Comparison of ENCODE assay signal across 13 cellular contexts in genomic region chrX:9279271-9279596, GRCh38.
DNase-seq lines count a peak whose midpoint lies in the region; ATAC-seq and TF ChIP-seq lines count a peak whose summit lies in the region.
"Had no signal": no experiment of that assay in that cellular context is flagged by ENCODE, and none has a peak within 500 bp of the region (broad histone marks: within the 10 kb centered on the region; RNA-seq: fewer than 3 reads in every experiment).

No MANE protein-coding gene starts in this region.

- H2AFZ ChIP-seq in fibroblast of lung (ENCODE audit: low read length) = peak overlapping the region; percentile 60

- H3K27ac ChIP-seq in fibroblast of lung (ENCODE audit: insufficient read depth, low read length) = peak overlapping the region; percentile 61

- peaks cover 4% of the 10 kb centered on the region for H3K9me3 Mint-ChIP-seq in activated naive CD4-positive, alpha-beta T cell treated with anti-CD3 and anti-CD28 coated beads, Interleukin-2, amount 50 U/mL, for 24 hours
- H3K9me3 Mint-ChIP-seq in type B pancreatic cell = peaks cover 9% of the 10 kb centered on the region
- H3K9me3 Mint-ChIP-seq: stimulated activated memory B cell treated with anti-CD40 and anti-IgM and Interleukin-4, amounts not matched to agents 10 μg/mL and 1 μg/mL and 100 μg/mL, for 72 hours had no signal

- ATAC-seq in HG03354 (IDR thresholded peaks at IDR 0.05; ENCODE audit: poor library complexity, severe bottlenecking, unreplicated experiment) (no peak), GM21381 (IDR thresholded peaks at IDR 0.05; ENCODE audit: unreplicated experiment) (no peak)
- ATAC-seq: K562; Panc1; stimulated activated memory B cell treated with anti-CD40 and anti-IgM and Interleukin-4, amounts not matched to agents 10 μg/mL and 1 μg/mL and 100 μg/mL, for 72 hours had no signal

- H3K27me3 Mint-ChIP-seq in activated naive CD4-positive, alpha-beta T cell treated with anti-CD3 and anti-CD28 coated beads, Interleukin-2, amount 50 U/mL, for 24 hours = no peaks in the 10 kb centered on the region
- H3K27me3 Mint-ChIP-seq in type B pancreatic cell = no peaks in the 10 kb centered on the region
- H3K27me3 Mint-ChIP-seq: stimulated activated memory B cell treated with anti-CD40 and anti-IgM and Interleukin-4, amounts not matched to agents 10 μg/mL and 1 μg/mL and 100 μg/mL, for 72 hours had no signal

- peak overlapping the region; percentile 84 for H3K27ac Mint-ChIP-seq in activated naive CD4-positive, alpha-beta T cell treated with anti-CD3 and anti-CD28 coated beads, Interleukin-2, amount 50 U/mL, for 24 hours
- H3K27ac Mint-ChIP-seq in type B pancreatic cell = no peak overlapping the region
- H3K27ac Mint-ChIP-seq: stimulated activated memory B cell treated with anti-CD40 and anti-IgM and Interleukin-4, amounts not matched to agents 10 μg/mL and 1 μg/mL and 100 μg/mL, for 72 hours had no signal

- no peaks in the 10 kb centered on the region for H3K9me3 ChIP-seq in fibroblast of lung (ENCODE audit: control insufficient read depth, insufficient read depth, low read depth, low read length)

- no peaks in the 10 kb centered on the region for H3K79me2 ChIP-seq in fibroblast of lung (ENCODE audit: control insufficient read depth, insufficient read depth, low read length)

- TF ChIP-seq CTCF in fibroblast of lung (conservative IDR thresholded peaks at IDR 0.05 in 1 of 2, IDR thresholded peaks at IDR 0.05 in 1 of 2; ENCODE audit: low read depth in 1 of 2, low read length in 2 of 2) (no peak), type B pancreatic cell (conservative IDR thresholded peaks at IDR 0.05) (no peak)

- H3K4me2 ChIP-seq in fibroblast of lung (ENCODE audit: extremely low read depth, insufficient read depth, low read length) = peak overlapping the region; percentile 62

- peak overlapping the region; percentile 20 for H3K9ac ChIP-seq in fibroblast of lung (ENCODE audit: insufficient read depth, low read length)

- no peaks in the 10 kb centered on the region for H3K27me3 ChIP-seq in fibroblast of lung (ENCODE audit: control insufficient read depth, insufficient read depth, low read length)

- H3K4me3 ChIP-seq in fibroblast of lung (replicated peaks in 1 of 4; ENCODE audit: control extremely low read depth in 1 of 4, insufficient read depth in 1 of 4, low read depth in 3 of 4, low read length in 4 of 4) = peak overlapping the region in 3 of 4 experiments; percentile 8 to 47 (median 45)
- H3K4me3 ChIP-seq: K562 had no signal

- no peaks in the 10 kb centered on the region for H3K36me3 ChIP-seq in fibroblast of lung (ENCODE audit: control insufficient read depth, insufficient read depth, low read length)

- H3K4me1 Mint-ChIP-seq in activated naive CD4-positive, alpha-beta T cell treated with anti-CD3 and anti-CD28 coated beads, Interleukin-2, amount 50 U/mL, for 24 hours = peaks cover 28% of the 10 kb centered on the region
- no peaks in the 10 kb centered on the region for H3K4me1 Mint-ChIP-seq in type B pancreatic cell (ENCODE audit: unreplicated experiment)

- no peak for DNase-seq in activated naive CD4-positive, alpha-beta T cell treated with Interleukin-2 at 50 U/mL for 16 hours
- peak; percentile 64 for DNase-seq in MV-4-11 (lab: John Stamatoyannopoulos, UW)
- DNase-seq in fibroblast of lung (ENCODE audit: low read depth in 2 of 2) = peak in 1 of 2 donors; percentile 69
- no peak for DNase-seq in type B pancreatic cell (ENCODE audit: extremely low spot score, unreplicated experiment)
- DNase-seq in DMS53 treated with DMSO at 0.1 percent for 48 hours (lab: John Stamatoyannopoulos, UW; ENCODE audit: unreplicated experiment) = no peak
- DNase-seq: activated CD4-positive, alpha-beta T cell treated with anti-CD3 and anti-CD28 coated beads for 48 hours; effector CD8-positive, alpha-beta T cell had no signal

- H3K36me3 Mint-ChIP-seq in activated naive CD4-positive, alpha-beta T cell treated with anti-CD3 and anti-CD28 coated beads, Interleukin-2, amount 50 U/mL, for 24 hours = peaks cover 3% of the 10 kb centered on the region
- H3K36me3 Mint-ChIP-seq in type B pancreatic cell = no peaks in the 10 kb centered on the region
- H3K36me3 Mint-ChIP-seq: stimulated activated memory B cell treated with anti-CD40 and anti-IgM and Interleukin-4, amounts not matched to agents 10 μg/mL and 1 μg/mL and 100 μg/mL, for 72 hours had no signal

- H3K4me3 Mint-ChIP-seq in activated naive CD4-positive, alpha-beta T cell treated with anti-CD3 and anti-CD28 coated beads, Interleukin-2, amount 50 U/mL, for 24 hours = peak overlapping the region; percentile 66
- H3K4me3 Mint-ChIP-seq in type B pancreatic cell = peak overlapping the region; percentile 6
- H3K4me3 Mint-ChIP-seq: stimulated activated memory B cell treated with anti-CD40 and anti-IgM and Interleukin-4, amounts not matched to agents 10 μg/mL and 1 μg/mL and 100 μg/mL, for 72 hours had no signal

- H4K20me1 ChIP-seq in fibroblast of lung (ENCODE audit: control insufficient read depth, extremely low read depth, insufficient read depth, low read length) = no peaks in the 10 kb centered on the region

- no peaks in the 10 kb centered on the region for H3K4me1 ChIP-seq in fibroblast of lung (ENCODE audit: control insufficient read depth, extremely low read depth, insufficient read depth, low read length)
